Comparison of ENCODE assay signal across 14 cellular contexts in the genomic region with DNA sequence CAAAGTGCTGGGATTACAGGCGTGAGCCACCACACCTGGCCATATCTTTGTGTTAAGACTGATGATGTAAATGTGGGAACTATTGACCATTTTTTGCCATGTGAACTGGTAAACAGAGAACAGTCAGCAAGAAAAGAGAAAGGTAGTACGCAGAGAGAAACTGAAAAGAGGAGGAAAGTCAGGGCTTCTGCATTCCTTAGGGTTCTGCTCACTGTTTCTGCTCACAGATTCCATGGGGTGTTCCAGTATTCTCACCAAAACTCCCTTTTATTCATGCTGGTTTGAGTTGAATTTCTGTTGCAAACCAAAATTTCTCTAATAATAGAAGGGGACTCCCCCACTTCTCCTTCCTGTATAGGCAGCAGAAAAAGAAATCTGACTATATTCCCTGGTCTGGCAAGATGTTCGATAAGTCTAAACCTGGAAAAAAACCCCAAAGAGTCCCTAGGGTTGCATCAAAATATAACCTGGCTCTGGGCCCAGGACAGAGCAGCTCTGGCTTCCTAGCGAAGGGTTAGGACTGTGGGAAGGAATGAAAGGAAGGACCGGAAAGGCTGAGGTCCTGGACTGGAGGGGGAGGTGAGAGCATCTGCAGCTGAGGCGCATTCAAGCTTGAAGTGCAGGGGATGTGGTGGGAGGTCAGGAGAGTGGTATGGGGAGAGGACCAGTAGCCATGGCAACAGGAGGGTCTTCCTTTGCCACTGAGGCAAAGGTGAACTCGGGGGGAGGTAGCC. TPM values are rescaled to one million over a fixed set of nuclear protein-coding genes. Genes with fewer than 3 reads are reported as not detected.
DNase-seq lines count a peak whose midpoint lies in the region; ATAC-seq, FAIRE-seq and TF ChIP-seq lines count a peak whose summit lies in the region.
"Had no signal": no experiment of that assay in that cellular context is flagged by ENCODE, and none has a peak within 500 bp of the region (broad histone marks: within the 10 kb centered on the region; RNA-seq: fewer than 3 reads in every experiment).

No MANE protein-coding gene starts in this region.

- peak; percentile 51 for ATAC-seq in GM19397 (IDR thresholded peaks at IDR 0.05; ENCODE audit: unreplicated experiment)
- ATAC-seq in HG03108 (IDR thresholded peaks at IDR 0.05; ENCODE audit: unreplicated experiment), result peak; percentile 68
- no peak for ATAC-seq in activated T-cell treated with anti-CD3 and anti-CD28 coated beads, Interleukin-2, amount 50 U/mL, for 4 hours

- no peaks in the 10 kb centered on the region; the same call in 1 of the 2 replicates for H3K9me3 ChIP-seq in DOHH2 (ENCODE audit: control insufficient read depth, insufficient read depth, low read length)
- H3K9me3 ChIP-seq: pancreas had no signal

- H4K20me1 ChIP-seq in DOHH2 (ENCODE audit: control insufficient read depth, insufficient read depth, low read depth, low read length), result no peaks in the 10 kb centered on the region

- H3K27ac Mint-ChIP-seq in endothelial cell (ENCODE audit: unreplicated experiment), result peak overlapping the region; percentile 21
- H3K27ac Mint-ChIP-seq: CD4-positive, CD25-positive, alpha-beta regulatory T cell; endodermal cell had no signal

- DNase-seq in endothelial cell (ENCODE audit: low spot score) (no peak), urothelium cell line (ENCODE audit: low spot score) (no peak), GDM1 (lab: John Stamatoyannopoulos, UW) (no peak)
- DNase-seq in activated CD8-positive, alpha-beta memory T cell treated with anti-CD3 and anti-CD28 coated beads, Interleukin-2, amount 50 U/mL, for 4 hours, result no peak
- no peak for DNase-seq in activated T-cell treated with anti-CD3 and anti-CD28 coated beads, Interleukin-2, amount 50 U/mL, for 4 hours
- DNase-seq: activated gamma-delta T cell; CD4-positive, CD25-positive, alpha-beta regulatory T cell; endodermal cell; pancreas had no signal

- no peaks in the 10 kb centered on the region for H3K9me2 ChIP-seq in DOHH2 (replicated peaks; ENCODE audit: control insufficient read depth, low read length)

- H3K27me3 ChIP-seq in DOHH2 (ENCODE audit: control insufficient read depth, low read length), result no peaks in the 10 kb centered on the region
- H3K27me3 ChIP-seq: pancreas had no signal

- H3K27me3 Mint-ChIP-seq in endothelial cell (ENCODE audit: unreplicated experiment), result peaks cover 3% of the 10 kb centered on the region
- peaks cover 7% of the 10 kb centered on the region for H3K27me3 Mint-ChIP-seq in activated T-cell treated with anti-CD3 and anti-CD28 coated beads, Interleukin-2, amount 50 U/mL, for 4 hours (ENCODE audit: low read depth)
- H3K27me3 Mint-ChIP-seq: CD4-positive, CD25-positive, alpha-beta regulatory T cell had no signal

- no peaks in the 10 kb centered on the region for H3K36me3 ChIP-seq in DOHH2 (ENCODE audit: control insufficient read depth, low read length)
- H3K36me3 ChIP-seq: pancreas had no signal

- peak overlapping the region; percentile 83 for H3K4me2 ChIP-seq in DOHH2 (ENCODE audit: low read length)

- H3K27ac ChIP-seq in DOHH2 (ENCODE audit: low read depth, low read length), result peak overlapping the region; percentile 53
- H3K27ac ChIP-seq: pancreas had no signal

- peaks cover 4% of the 10 kb centered on the region for H3F3A ChIP-seq in DOHH2 (ENCODE audit: control insufficient read depth, insufficient read depth)

- no peak overlapping the region for H3K4me3 Mint-ChIP-seq in endothelial cell (ENCODE audit: unreplicated experiment)
- no peak overlapping the region for H3K4me3 Mint-ChIP-seq in activated T-cell treated with anti-CD3 and anti-CD28 coated beads, Interleukin-2, amount 50 U/mL, for 4 hours
- H3K4me3 Mint-ChIP-seq: CD4-positive, CD25-positive, alpha-beta regulatory T cell; endodermal cell; T-helper 1 cell treated with Interleukin-12 subunit alpha and Interleukin-12 subunit beta and Interleukin-4 antibody, amounts not matched to agents 30 μg/mL and 1 μg/mL, for 36 hours had no signal

- peak overlapping the region; percentile 64 for H3K4me3 ChIP-seq in DOHH2 (ENCODE audit: low read length)
- H3K4me3 ChIP-seq: pancreas had no signal

- no peak for TF ChIP-seq CTCF in DOHH2 (IDR thresholded peaks at IDR 0.05; ENCODE audit: low read depth, low read length, poor library complexity, severe bottlenecking)
- TF ChIP-seq CTCF in endothelial cell (IDR thresholded peaks at IDR 0.05; ENCODE audit: unreplicated experiment), result no peak

- peaks cover 86% of the 10 kb centered on the region for H3K4me1 ChIP-seq in DOHH2 (ENCODE audit: control insufficient read depth, low read length)
- H3K4me1 ChIP-seq: pancreas had no signal

- no peaks in the 10 kb centered on the region for H3K9me3 Mint-ChIP-seq in endothelial cell (ENCODE audit: unreplicated experiment)
- peaks cover 9% of the 10 kb centered on the region for H3K9me3 Mint-ChIP-seq in activated T-cell treated with anti-CD3 and anti-CD28 coated beads, Interleukin-2, amount 50 U/mL, for 4 hours
- H3K9me3 Mint-ChIP-seq: endodermal cell had no signal

- H3K4me1 Mint-ChIP-seq in endothelial cell (ENCODE audit: unreplicated experiment), result peaks cover 64% of the 10 kb centered on the region
- peaks cover 66% of the 10 kb centered on the region for H3K4me1 Mint-ChIP-seq in activated T-cell treated with anti-CD3 and anti-CD28 coated beads, Interleukin-2, amount 50 U/mL, for 4 hours (ENCODE audit: low read depth)

- no peaks in the 10 kb centered on the region for H3K36me3 Mint-ChIP-seq in endothelial cell (ENCODE audit: low read depth, unreplicated experiment)
- H3K36me3 Mint-ChIP-seq in activated T-cell treated with anti-CD3 and anti-CD28 coated beads, Interleukin-2, amount 50 U/mL, for 4 hours (ENCODE audit: insufficient read depth), result no peaks in the 10 kb centered on the region

- no peak for FAIRE-seq in urothelium cell line (lab: Jason Lieb, UNC)
- FAIRE-seq: HTR-8/SVneo, pancreas had no signal

- H3K79me2 ChIP-seq in DOHH2 (ENCODE audit: control insufficient read depth, low read length), result no peaks in the 10 kb centered on the region

RNA-seq across cellular contexts. Expression of a gene that starts 18.8 kb away (rescaled TPM):
- total RNA-seq in endothelial cell (ENCODE audit: unreplicated experiment), result 11.8 TPM
- total RNA-seq in activated T-cell treated with anti-CD3 and anti-CD28 coated beads, Interleukin-2, amount 50 U/mL, for 4 hours, result 10 to 100 TPM; 38.8 to 62.8 (median 53.6) TPM

RNA-seq across cellular contexts. Expression of a gene that starts 33.9 kb away (rescaled TPM):
- total RNA-seq in endothelial cell (ENCODE audit: unreplicated experiment), result 2.3 TPM
- 1 to 10 TPM; 1.7 to 2.5 (median 2.0) TPM for total RNA-seq in activated T-cell treated with anti-CD3 and anti-CD28 coated beads, Interleukin-2, amount 50 U/mL, for 4 hours

Comparison
In these comparisons a context has a peak if more than half of its experiments do, and no peak if none do; other contexts are left out.
1. ATAC-seq: peak in GM19397 (single experiment) and HG03108 (single experiment); none in activated T-cell treated with anti-CD3 and anti-CD28 coated beads, Interleukin-2, amount 50 U/mL, for 4 hours (0 of 2).